18 cellular contexts compared by ENCODE assay signal in genomic region chrX:73916489-73916888, GRCh38.
DNase-seq lines count a peak whose midpoint lies in the region; ATAC-seq and TF ChIP-seq lines count a peak whose summit lies in the region.
"Had no signal": no experiment of that assay in that cellular context is flagged by ENCODE, and none has a peak within 500 bp of the region (broad histone marks: within the 10 kb centered on the region; RNA-seq: fewer than 3 reads in every experiment).

No MANE protein-coding gene starts in this region.

- no peaks in the 10 kb centered on the region for H3K27me3 ChIP-seq in A673 (replicated peaks; ENCODE audit: insufficient read depth, low read depth, low read length, poor library complexity)
- H3K27me3 ChIP-seq in HUES6 (ENCODE audit: control insufficient read depth, insufficient read depth, low read length) = no peaks in the 10 kb centered on the region
- no peaks in the 10 kb centered on the region for H3K27me3 ChIP-seq in mammary epithelial cell (ENCODE audit: insufficient read depth, low read length)
- H3K27me3 ChIP-seq: esophagus squamous epithelium, thyroid gland had no signal

- CTCF ChIA-PET in A673 (lab: Charles Lee) (no interaction called here), mammary epithelial cell (lab: Charles Lee; ENCODE audit: low non-redundant PET) (no interaction called here)
- CTCF ChIA-PET in activated CD4-positive, alpha-beta memory T cell treated with anti-CD3 and anti-CD28 coated beads, Interleukin-2, amount 10 ng/mL, durations not matched to agents 7 days and 5 days (lab: Charles Lee) = interaction anchor here (0.6 kb wide), 1 partner anchor 22 kb away, joined by 3 read pairs; no protein-coding TSS in a partner anchor

- no peak for DNase-seq in A673 (ENCODE audit: low spot score)
- DNase-seq in mammary epithelial cell = no peak
- no peak for DNase-seq in activated CD4-positive, alpha-beta memory T cell treated with anti-CD3 and anti-CD28 coated beads, Interleukin-2, amount 10 ng/mL, durations not matched to agents 7 days and 5 days
- DNase-seq in central memory CD4-positive, alpha-beta T cell = no peak
- DNase-seq in NCI-H526 (lab: John Stamatoyannopoulos, UW) = no peak
- DNase-seq: DND-41, esophagus squamous epithelium, glutamatergic neuron, left ventricle myocardium superior, NCI-H1417 treated with DMSO at 0.1 percent for 48 hours, T-cell, thyroid gland had no signal

- no peak for TF ChIP-seq CTCF in A673 (conservative IDR thresholded peaks at IDR 0.05; ENCODE audit: low read depth, low read length)
- no peak for TF ChIP-seq CTCF in mammary epithelial cell (conservative IDR thresholded peaks at IDR 0.05 in 1 of 2, IDR thresholded peaks at IDR 0.05 in 1 of 2; ENCODE audit: extremely low read depth in 1 of 2, insufficient read depth in 1 of 2, low read depth in 1 of 2, low read length in 2 of 2)
- no peak for TF ChIP-seq CTCF in nephron (IDR thresholded peaks at IDR 0.05; ENCODE audit: unreplicated experiment in 3 of 3)

- no peak for ATAC-seq in GM21515 (IDR thresholded peaks at IDR 0.05; ENCODE audit: unreplicated experiment)
- ATAC-seq: left ventricle myocardium superior; stimulated activated effector memory CD8-positive, alpha-beta T cell treated with anti-CD3 and anti-CD28 coated beads, Interleukin-12 subunit alpha, Interleukin-12 subunit beta, amount 100 ng/mL, for 72 hours; T-cell had no signal

- H3K4me2 ChIP-seq in mammary epithelial cell (ENCODE audit: insufficient read depth, low read depth, low read length) = peak overlapping the region; percentile 71

- H3K4me1 Mint-ChIP-seq in nephron = peaks cover 58% of the 10 kb centered on the region
- no peaks in the 10 kb centered on the region for H3K4me1 Mint-ChIP-seq in activated CD4-positive, alpha-beta memory T cell treated with anti-CD3 and anti-CD28 coated beads, Interleukin-2, amount 10 ng/mL, durations not matched to agents 7 days and 5 days
- H3K4me1 Mint-ChIP-seq: activated naive CD4-positive, alpha-beta T cell treated with anti-CD3 and anti-CD28 coated beads, Interleukin-2, amount 50 U/mL, for 24 hours; stimulated activated effector memory CD8-positive, alpha-beta T cell treated with anti-CD3 and anti-CD28 coated beads, Interleukin-12 subunit alpha, Interleukin-12 subunit beta, amount 100 ng/mL, for 72 hours; T-cell had no signal

- in situ Hi-C loops in mammary epithelial cell (cut with MboI; ENCODE audit: low sequenced_read_pairs in 2 of 2) = no loop called here

- intact Hi-C loops in A673 (cut with micrococcal nuclease; ENCODE audit: unreplicated experiment) (no loop called here), mammary epithelial cell (cut with micrococcal nuclease) (loop anchor here (2.0 kb wide), 1 partner anchor 376 kb away; no protein-coding TSS in a partner anchor)

- H3K9me3 Mint-ChIP-seq in nephron = no peaks in the 10 kb centered on the region
- H3K9me3 Mint-ChIP-seq in activated CD4-positive, alpha-beta memory T cell treated with anti-CD3 and anti-CD28 coated beads, Interleukin-2, amount 10 ng/mL, durations not matched to agents 7 days and 5 days = no peaks in the 10 kb centered on the region
- H3K9me3 Mint-ChIP-seq: activated naive CD4-positive, alpha-beta T cell treated with anti-CD3 and anti-CD28 coated beads, Interleukin-2, amount 50 U/mL, for 24 hours; stimulated activated effector memory CD8-positive, alpha-beta T cell treated with anti-CD3 and anti-CD28 coated beads, Interleukin-12 subunit alpha, Interleukin-12 subunit beta, amount 100 ng/mL, for 72 hours; T-cell had no signal

- H3K4me3 Mint-ChIP-seq in nephron = peak overlapping the region in 2 of 3 experiments; percentile 21 to 46
- H3K4me3 Mint-ChIP-seq in activated CD4-positive, alpha-beta memory T cell treated with anti-CD3 and anti-CD28 coated beads, Interleukin-2, amount 10 ng/mL, durations not matched to agents 7 days and 5 days = no peak overlapping the region
- H3K4me3 Mint-ChIP-seq: activated naive CD4-positive, alpha-beta T cell treated with anti-CD3 and anti-CD28 coated beads, Interleukin-2, amount 50 U/mL, for 24 hours; stimulated activated effector memory CD8-positive, alpha-beta T cell treated with anti-CD3 and anti-CD28 coated beads, Interleukin-12 subunit alpha, Interleukin-12 subunit beta, amount 100 ng/mL, for 72 hours; T-cell had no signal

- POLR2A ChIA-PET in A673 (lab: Charles Lee; ENCODE audit: low non-redundant PET) = no interaction called here
- POLR2A ChIA-PET in activated CD4-positive, alpha-beta memory T cell treated with anti-CD3 and anti-CD28 coated beads, Interleukin-2, amount 10 ng/mL, durations not matched to agents 7 days and 5 days (lab: Charles Lee) = no interaction called here

- peak overlapping the region; percentile 54 for H2AFZ ChIP-seq in mammary epithelial cell (ENCODE audit: low read depth, low read length)

- dilution Hi-C loops in mammary epithelial cell (cut with HindIII; ENCODE audit: low sequenced_read_pairs) = no loop called here

- H3K27me3 Mint-ChIP-seq in nephron (ENCODE audit: low read depth) = no peaks in the 10 kb centered on the region
- no peaks in the 10 kb centered on the region for H3K27me3 Mint-ChIP-seq in activated CD4-positive, alpha-beta memory T cell treated with anti-CD3 and anti-CD28 coated beads, Interleukin-2, amount 10 ng/mL, durations not matched to agents 7 days and 5 days
- H3K27me3 Mint-ChIP-seq: activated naive CD4-positive, alpha-beta T cell treated with anti-CD3 and anti-CD28 coated beads, Interleukin-2, amount 50 U/mL, for 24 hours had no signal

- H3K27ac Mint-ChIP-seq in nephron = peak overlapping the region; percentile 97 to 99 (median 99)
- no peak overlapping the region for H3K27ac Mint-ChIP-seq in activated CD4-positive, alpha-beta memory T cell treated with anti-CD3 and anti-CD28 coated beads, Interleukin-2, amount 10 ng/mL, durations not matched to agents 7 days and 5 days
- H3K27ac Mint-ChIP-seq: activated naive CD4-positive, alpha-beta T cell treated with anti-CD3 and anti-CD28 coated beads, Interleukin-2, amount 50 U/mL, for 24 hours; stimulated activated effector memory CD8-positive, alpha-beta T cell treated with anti-CD3 and anti-CD28 coated beads, Interleukin-12 subunit alpha, Interleukin-12 subunit beta, amount 100 ng/mL, for 72 hours; T-cell had no signal

- no TSS peak for BruUV-seq in A673 (replicated peaks; lab: Mats Ljungman, UMichigan)
- no TSS peak for BruUV-seq in mammary epithelial cell (replicated peaks; lab: Mats Ljungman, UMichigan)

- H3K4me1 ChIP-seq in A673 (ENCODE audit: insufficient read depth, low read length, poor library complexity, severe bottlenecking) (peaks cover 24% of the 10 kb centered on the region), HUES6 (ENCODE audit: control insufficient read depth, insufficient read depth, low read length) (peaks cover 32% of the 10 kb centered on the region), mammary epithelial cell (ENCODE audit: insufficient read depth, low read length) (peaks cover 30% of the 10 kb centered on the region)
- H3K4me1 ChIP-seq: prostate gland had no signal

- no peaks in the 10 kb centered on the region for H3K9me3 ChIP-seq in A673 (ENCODE audit: low read depth, low read length, poor library complexity, severe bottlenecking)
- peaks cover 2% of the 10 kb centered on the region; the same call in 1 of the 2 replicates for H3K9me3 ChIP-seq in HUES6 (ENCODE audit: control insufficient read depth, insufficient read depth, low read depth, low read length)
- H3K9me3 ChIP-seq in mammary epithelial cell (replicated peaks; ENCODE audit: insufficient read depth, low read length) = no peaks in the 10 kb centered on the region
- H3K9me3 ChIP-seq: esophagus squamous epithelium, prostate gland, thyroid gland had no signal

- H3K4me3 ChIP-seq in A673 (ENCODE audit: low read depth, low read length, poor library complexity, severe bottlenecking) = no peak overlapping the region
- H3K4me3 ChIP-seq in HUES6 (ENCODE audit: low read depth, low read length) = no peak overlapping the region
- H3K4me3 ChIP-seq in mammary epithelial cell (replicated peaks in 1 of 3; ENCODE audit: insufficient read depth in 1 of 3, low read depth in 2 of 3, low read length in 3 of 3) = no peak overlapping the region
- H3K4me3 ChIP-seq: esophagus squamous epithelium, prostate gland, thyroid gland had no signal

- H3K27ac ChIP-seq in A673 (ENCODE audit: low read depth, low read length, poor library complexity, severe bottlenecking) (peak overlapping the region; percentile 85), HUES6 (ENCODE audit: low read depth, low read length) (peak overlapping the region; percentile 93), mammary epithelial cell (ENCODE audit: insufficient read depth, low read depth, low read length) (peak overlapping the region; percentile 60)
- H3K27ac ChIP-seq: esophagus squamous epithelium, prostate gland had no signal

- H4K20me1 ChIP-seq in mammary epithelial cell (ENCODE audit: insufficient read depth, low read length) = no peaks in the 10 kb centered on the region

- H3K36me3 ChIP-seq in A673 (ENCODE audit: insufficient read depth, low read length, poor library complexity, severe bottlenecking) (no peaks in the 10 kb centered on the region), HUES6 (ENCODE audit: control insufficient read depth, insufficient read depth, low read length) (no peaks in the 10 kb centered on the region), mammary epithelial cell (ENCODE audit: insufficient read depth, low read length) (no peaks in the 10 kb centered on the region)
- H3K36me3 ChIP-seq: esophagus squamous epithelium, prostate gland, thyroid gland had no signal

- H3K9ac ChIP-seq in HUES6 (ENCODE audit: low read length) = peak overlapping the region; percentile 72
- H3K9ac ChIP-seq in mammary epithelial cell (ENCODE audit: insufficient read depth, low read length) = no peak overlapping the region

- no peaks in the 10 kb centered on the region for H3K79me2 ChIP-seq in mammary epithelial cell (ENCODE audit: insufficient read depth, low read length)

- no peaks in the 10 kb centered on the region for H3K36me3 Mint-ChIP-seq in nephron (ENCODE audit: low read depth)
- no peaks in the 10 kb centered on the region for H3K36me3 Mint-ChIP-seq in activated CD4-positive, alpha-beta memory T cell treated with anti-CD3 and anti-CD28 coated beads, Interleukin-2, amount 10 ng/mL, durations not matched to agents 7 days and 5 days (ENCODE audit: low read depth)
- H3K36me3 Mint-ChIP-seq: activated naive CD4-positive, alpha-beta T cell treated with anti-CD3 and anti-CD28 coated beads, Interleukin-2, amount 50 U/mL, for 24 hours; stimulated activated effector memory CD8-positive, alpha-beta T cell treated with anti-CD3 and anti-CD28 coated beads, Interleukin-12 subunit alpha, Interleukin-12 subunit beta, amount 100 ng/mL, for 72 hours; T-cell had no signal
